ENCODE assay signal across 11 cellular contexts in genomic region chr3:12838179-12838965, GRCh38. TPM values are rescaled to one million over a fixed set of nuclear protein-coding genes. Genes with fewer than 3 reads are reported as not detected.
DNase-seq lines count a peak whose midpoint lies in the region; ATAC-seq and TF ChIP-seq lines count a peak whose summit lies in the region.
"Had no signal": no experiment of that assay in that cellular context is flagged by ENCODE, and none has a peak within 500 bp of the region (broad histone marks: within the 10 kb centered on the region; RNA-seq: fewer than 3 reads in every experiment).

No MANE protein-coding gene starts in this region.

- H3K27me3 Mint-ChIP-seq in MCF 10A (ENCODE audit: insufficient read depth, unreplicated experiment) = no peaks in the 10 kb centered on the region
- H3K27me3 Mint-ChIP-seq in stimulated activated naive CD8-positive, alpha-beta T cell treated with anti-CD3 and anti-CD28 coated beads, Interleukin-15, amount 100 ng/mL, for 72 hours = no peaks in the 10 kb centered on the region

- no peak for DNase-seq in MCF 10A (ENCODE audit: unreplicated experiment)
- DNase-seq in breast epithelium (ENCODE audit: low spot score in 2 of 2) = no peak
- peak; percentile 56 for DNase-seq in fibroblast of peridontal ligament (ENCODE audit: extremely low read depth)
- no peak for DNase-seq in stimulated activated naive CD8-positive, alpha-beta T cell treated with anti-CD3 and anti-CD28 coated beads, Interleukin-15, amount 100 ng/mL, for 72 hours
- DNase-seq in amniotic stem cell (lab: John Stamatoyannopoulos, UW) = no peak
- no peak for DNase-seq in activated CD4-positive, CD25-positive, alpha-beta regulatory T cell treated with anti-CD3 and anti-CD28 coated beads, Interleukin-2, amount 50 U/mL, for 72 hours
- DNase-seq: activated gamma-delta T cell, NCI-H1105 had no signal

- H3K27me3 ChIP-seq in breast epithelium = no peaks in the 10 kb centered on the region
- H3K27me3 ChIP-seq in SU-DHL-6 (ENCODE audit: low read length) = no peaks in the 10 kb centered on the region
- H3K27me3 ChIP-seq: SJSA1 had no signal

- peaks cover 23% of the 10 kb centered on the region for H3K4me1 Mint-ChIP-seq in MCF 10A (ENCODE audit: insufficient read depth, unreplicated experiment)
- peaks cover 67% of the 10 kb centered on the region for H3K4me1 Mint-ChIP-seq in stimulated activated naive CD8-positive, alpha-beta T cell treated with anti-CD3 and anti-CD28 coated beads, Interleukin-15, amount 100 ng/mL, for 72 hours

- intact Hi-C loops in MCF 10A (cut with micrococcal nuclease) = no loop called here
- intact Hi-C loops in breast epithelium (cut with DNase I; ENCODE audit: low total_unique reads) = loop anchor here (5.0 kb wide), 1 partner anchor 281 kb away; the partner anchor contains the start of gene MKRN2

- peak overlapping the region; percentile 77 for H3K4me2 ChIP-seq in SU-DHL-6 (ENCODE audit: low read depth, low read length, poor library complexity, severe bottlenecking)

- no peak overlapping the region for H2AFZ ChIP-seq in SU-DHL-6 (ENCODE audit: low read depth, low read length, severe bottlenecking)

- H3K9ac ChIP-seq in SU-DHL-6 (ENCODE audit: low read length) = no peak overlapping the region; the same call in 1 of the 2 replicates

- H3K9me3 Mint-ChIP-seq in MCF 10A (ENCODE audit: unreplicated experiment) = no peaks in the 10 kb centered on the region
- H3K9me3 Mint-ChIP-seq in stimulated activated naive CD8-positive, alpha-beta T cell treated with anti-CD3 and anti-CD28 coated beads, Interleukin-15, amount 100 ng/mL, for 72 hours = no peaks in the 10 kb centered on the region

- H3K4me3 ChIP-seq in breast epithelium (peak overlapping the region in 1 of 3 donors; percentile 9), SU-DHL-6 (ENCODE audit: insufficient read depth, low read length, poor library complexity, severe bottlenecking) (no peak overlapping the region)
- H3K4me3 ChIP-seq: SJSA1 had no signal

- peaks cover 0 to 13% of the 10 kb centered on the region in 2 donors for H3K4me1 ChIP-seq in breast epithelium

- peaks cover 36% of the 10 kb centered on the region for H4K20me1 ChIP-seq in SU-DHL-6 (ENCODE audit: low read depth, low read length)

- H3K4me3 Mint-ChIP-seq in MCF 10A (ENCODE audit: unreplicated experiment) = peak overlapping the region; percentile 96
- peak overlapping the region; percentile 95 for H3K4me3 Mint-ChIP-seq in stimulated activated naive CD8-positive, alpha-beta T cell treated with anti-CD3 and anti-CD28 coated beads, Interleukin-15, amount 100 ng/mL, for 72 hours

- POLR2A ChIA-PET in MCF 10A (lab: Yijun Ruan, JAX) = interaction anchor here (4.1 kb wide), 1 partner anchor 7 kb away, joined by 39 read pairs; no protein-coding TSS in a partner anchor

- peak overlapping the region; percentile 57 for H3K27ac Mint-ChIP-seq in MCF 10A (ENCODE audit: low read depth, unreplicated experiment)
- peak overlapping the region; percentile 55 to 100 for H3K27ac Mint-ChIP-seq in stimulated activated naive CD8-positive, alpha-beta T cell treated with anti-CD3 and anti-CD28 coated beads, Interleukin-15, amount 100 ng/mL, for 72 hours

- no peak for TF ChIP-seq POLR2A in breast epithelium (IDR thresholded peaks at IDR 0.05)

- ATAC-seq in stimulated activated naive CD8-positive, alpha-beta T cell treated with anti-CD3 and anti-CD28 coated beads, Interleukin-15, amount 100 ng/mL, for 72 hours = no peak
- ATAC-seq in HG02938 (IDR thresholded peaks at IDR 0.05; ENCODE audit: unreplicated experiment) = no peak

- TF ChIP-seq CTCF in MCF 10A (IDR thresholded peaks at IDR 0.05; ENCODE audit: unreplicated experiment) (no peak), breast epithelium (IDR thresholded peaks at IDR 0.05) (no peak), SU-DHL-6 (IDR thresholded peaks at IDR 0.05; ENCODE audit: insufficient read depth, low read length, poor library complexity, severe bottlenecking) (no peak)

- no peaks in the 10 kb centered on the region for H3K9me2 ChIP-seq in SU-DHL-6 (replicated peaks; ENCODE audit: insufficient read depth, low read length)

- H3K27ac ChIP-seq in breast epithelium = peak overlapping the region in 1 of 2 donors; percentile 6
- H3K27ac ChIP-seq in SU-DHL-6 (ENCODE audit: low read depth, low read length) = no peak overlapping the region
- H3K27ac ChIP-seq: SJSA1 had no signal

- peaks cover 82% of the 10 kb centered on the region for H3K36me3 Mint-ChIP-seq in MCF 10A (ENCODE audit: insufficient read depth, unreplicated experiment)

- no peaks in the 10 kb centered on the region for H3K9me3 ChIP-seq in breast epithelium
- H3K9me3 ChIP-seq in SU-DHL-6 (ENCODE audit: insufficient read depth, low read length) = no peaks in the 10 kb centered on the region
- H3K9me3 ChIP-seq: SJSA1 had no signal

- CTCF ChIA-PET in MCF 10A (lab: Yijun Ruan, JAX) = interaction anchor here (0.7 to 1.5 kb wide), 4 partner anchors 15 to 195 kb away, joined by 3 to 4 read pairs (median 3); no protein-coding TSS in a partner anchor

- peaks cover 52% of the 10 kb centered on the region for H3K79me2 ChIP-seq in SU-DHL-6 (ENCODE audit: insufficient read depth, low read length)

- peaks cover 61% of the 10 kb centered on the region for H3F3A ChIP-seq in SU-DHL-6 (ENCODE audit: insufficient read depth)

- H3K36me3 ChIP-seq in breast epithelium (peaks cover 15% of the 10 kb centered on the region), SU-DHL-6 (ENCODE audit: low read length) (peaks cover 57% of the 10 kb centered on the region)

- BruUV-seq in MCF 10A (replicated peaks; lab: Mats Ljungman, UMichigan) = no TSS peak

RNA-seq across cellular contexts. Expression of gene RPL32, which starts 3.0 kb away (rescaled TPM):
- total RNA-seq in MCF 10A (2022) (2,288 and 2,498 TPM in 2 replicates), breast epithelium (1,000 to 10,000 TPM in 1 of 3 donors, 100 to 1,000 TPM in 2; 945 to 1,485 (median 950) TPM)

RNA-seq across cellular contexts. Expression of gene CAND2, which starts 41.9 kb away (rescaled TPM):
- total RNA-seq in MCF 10A (2022) = not detected in 2 replicates
- 1 to 10 TPM; 1.8 to 5.6 (median 4.7) TPM for total RNA-seq in breast epithelium
